ENCODE assay signal across 8 cellular contexts in the genomic region with DNA sequence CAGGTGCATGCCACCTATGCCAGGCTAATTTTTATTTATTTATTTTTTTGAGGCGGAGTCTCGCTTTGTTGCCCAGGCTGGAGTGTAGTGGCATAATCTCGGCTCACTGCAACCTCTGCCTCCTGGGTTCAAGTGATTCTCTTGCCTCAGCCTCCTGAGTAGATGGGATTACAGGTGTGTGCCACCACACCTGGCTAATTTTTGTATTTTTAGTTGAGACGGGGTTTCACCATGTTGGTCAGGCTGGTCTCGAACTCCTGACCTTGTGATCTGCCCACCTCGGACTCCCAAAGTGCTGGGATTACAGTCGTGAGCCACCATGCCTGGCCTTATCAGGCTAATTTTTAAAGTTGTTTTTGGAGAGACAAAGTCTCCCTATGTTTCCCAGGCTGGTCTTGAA.
DNase-seq lines count a peak whose midpoint lies in the region; ATAC-seq, FAIRE-seq and TF ChIP-seq lines count a peak whose summit lies in the region.
"Not testable (repeated sequence)": the region's sequence is repeated elsewhere in the genome, so short reads cannot be mapped to it uniquely, and the experiment has no call there.

No MANE protein-coding gene starts in this region.

- H3K27me3 ChIP-seq in PC-3 (ENCODE audit: low read length); Panc1 (ENCODE audit: control insufficient read depth, insufficient read depth, low read length); RWPE2 (ENCODE audit: insufficient read depth, poor library complexity, severe bottlenecking); GM12878 (replicated peaks in 1 of 2; ENCODE audit: control insufficient read depth in 2 of 2, insufficient read depth in 2 of 2, low read length in 1 of 2); foreskin keratinocyte: not testable (repeated sequence)

- H3K9me2 ChIP-seq in PC-3 (replicated peaks; ENCODE audit: low read length), result not testable (repeated sequence)

- H3K79me2 ChIP-seq in PC-3 (ENCODE audit: low read length); GM12878 (ENCODE audit: control insufficient read depth, insufficient read depth, low read length): not testable (repeated sequence)

- TF ChIP-seq CTCF in A549 (IDR thresholded peaks at IDR 0.05); HFFc6 (IDR thresholded peaks at IDR 0.05); PC-3 (conservative IDR thresholded peaks at IDR 0.05; ENCODE audit: low read depth, low read length); Panc1 (IDR thresholded peaks at IDR 0.05); RWPE2 (IDR thresholded peaks at IDR 0.05; ENCODE audit: poor library complexity, severe bottlenecking); GM12878 (IDR thresholded peaks at IDR 0.05 in 2 of 3, conservative IDR thresholded peaks at IDR 0.05 in 1 of 3; ENCODE audit: control insufficient read depth in 2 of 3, extremely low read depth in 1 of 3, insufficient read depth in 1 of 3, low read depth in 3 of 3, low read length in 3 of 3); foreskin keratinocyte (conservative IDR thresholded peaks at IDR 0.05): not testable (repeated sequence)

- H3K4me3 ChIP-seq in A549; PC-3 (ENCODE audit: low read length); Panc1 (ENCODE audit: low read depth in 2 of 2, low read length in 2 of 2); RWPE2 (ENCODE audit: severe bottlenecking); GM12878: not testable (repeated sequence)

- intact Hi-C loops in PC-3 (cut with micrococcal nuclease); Panc1 (cut with micrococcal nuclease; ENCODE audit: unreplicated experiment); GM12878 (cut with micrococcal nuclease; ENCODE audit: unreplicated experiment): not testable (repeated sequence)

- H3K27ac ChIP-seq in A549 (peak overlapping the region; percentile 89 to 90), PC-3 (ENCODE audit: low read length) (peak overlapping the region; percentile 89), Panc1 (ENCODE audit: low read length) (peak overlapping the region; percentile 100), RWPE2 (ENCODE audit: poor library complexity, severe bottlenecking) (peak overlapping the region; percentile 90), foreskin keratinocyte (peak overlapping the region; percentile 89)
- H3K27ac ChIP-seq in GM12878 (ENCODE audit: control insufficient read depth, insufficient read depth), result not testable (repeated sequence)

- H4K20me1 ChIP-seq in PC-3 (ENCODE audit: low read length); GM12878 (ENCODE audit: control insufficient read depth, insufficient read depth): not testable (repeated sequence)

- CTCF ChIA-PET in A549 (lab: Yijun Ruan, JAX); PC-3 (lab: Charles Lee); Panc1 (lab: Charles Lee); GM12878 (lab: Yijun Ruan, JAX): not testable (repeated sequence)

- TF ChIP-seq POLR2A in A549 (IDR thresholded peaks at IDR 0.05; ENCODE audit: low read length); GM12878 (IDR thresholded peaks at IDR 0.05; ENCODE audit: low read depth, low read length): not testable (repeated sequence)

- H2AFZ ChIP-seq in PC-3 (ENCODE audit: low read length); GM12878 (ENCODE audit: control insufficient read depth, low read depth, low read length): not testable (repeated sequence)

- H3K9me3 ChIP-seq in A549; PC-3 (ENCODE audit: low read length); Panc1 (ENCODE audit: control insufficient read depth, insufficient read depth, low read depth, low read length); RWPE2 (ENCODE audit: severe bottlenecking); GM12878 (replicated peaks; ENCODE audit: control insufficient read depth, insufficient read depth, low read length): not testable (repeated sequence)

- not testable (repeated sequence) for DNase-seq in A549 (ENCODE audit: low read depth in 1 of 2, low spot score in 1 of 2); HFFc6; PC-3; Panc1 (ENCODE audit: low read depth, low spot score); RWPE2 (ENCODE audit: low spot score); GM12878 (ENCODE audit: low read depth, low spot score); foreskin keratinocyte; stimulated activated effector memory CD8-positive, alpha-beta T cell treated with anti-CD3 and anti-CD28 coated beads, Interleukin-12 subunit alpha, Interleukin-12 subunit beta, amount 100 ng/mL, for 72 hours (ENCODE audit: low spot score in 2 of 2)

- not testable (repeated sequence) for H3K36me3 Mint-ChIP-seq in HFFc6 (ENCODE audit: low read depth); stimulated activated effector memory CD8-positive, alpha-beta T cell treated with anti-CD3 and anti-CD28 coated beads, Interleukin-12 subunit alpha, Interleukin-12 subunit beta, amount 100 ng/mL, for 72 hours

- H3K27ac Mint-ChIP-seq in HFFc6, result peak overlapping the region; percentile 91
- H3K27ac Mint-ChIP-seq in stimulated activated effector memory CD8-positive, alpha-beta T cell treated with anti-CD3 and anti-CD28 coated beads, Interleukin-12 subunit alpha, Interleukin-12 subunit beta, amount 100 ng/mL, for 72 hours, result peak overlapping the region; percentile 56

- H3K4me1 Mint-ChIP-seq in HFFc6 (ENCODE audit: low read depth), result peaks cover 47% of the 10 kb centered on the region
- not testable (repeated sequence) for H3K4me1 Mint-ChIP-seq in stimulated activated effector memory CD8-positive, alpha-beta T cell treated with anti-CD3 and anti-CD28 coated beads, Interleukin-12 subunit alpha, Interleukin-12 subunit beta, amount 100 ng/mL, for 72 hours

- H3K4me1 ChIP-seq in A549 (peaks cover 66% of the 10 kb centered on the region), PC-3 (ENCODE audit: insufficient read depth, low read length) (peaks cover 43% of the 10 kb centered on the region), Panc1 (ENCODE audit: control insufficient read depth, insufficient read depth, low read length) (peaks cover 58% of the 10 kb centered on the region), RWPE2 (ENCODE audit: insufficient read depth, poor library complexity, severe bottlenecking) (peaks cover 23% of the 10 kb centered on the region), foreskin keratinocyte (peaks cover 35% of the 10 kb centered on the region)
- not testable (repeated sequence) for H3K4me1 ChIP-seq in GM12878 (ENCODE audit: control insufficient read depth, insufficient read depth, low read length)

- FAIRE-seq in A549 (lab: Jason Lieb, UNC); GM12878 (lab: Jason Lieb, UNC): not testable (repeated sequence)

- WGBS in A549 (ENCODE audit: missing lambda C conversion rate), result 86% methylated on average over 7 of the region's 7 CpGs
- 96% methylated on average over 7 of the region's 7 CpGs for WGBS in GM12878 (ENCODE audit: insufficient coverage, insufficient replicate concordance, low lambda C conversion rate, missing lambda C conversion rate)

- not testable (repeated sequence) for BruUV-seq in PC-3 (replicated peaks; lab: Mats Ljungman, UMichigan); Panc1 (replicated peaks; lab: Mats Ljungman, UMichigan); GM12878 (replicated peaks; lab: Mats Ljungman, UMichigan)

- ATAC-seq in A549; PC-3; Panc1; RWPE2 (ENCODE audit: low read depth); GM12878; foreskin keratinocyte; stimulated activated effector memory CD8-positive, alpha-beta T cell treated with anti-CD3 and anti-CD28 coated beads, Interleukin-12 subunit alpha, Interleukin-12 subunit beta, amount 100 ng/mL, for 72 hours: not testable (repeated sequence)

- H3K27me3 Mint-ChIP-seq in HFFc6 (ENCODE audit: insufficient read depth), result not testable (repeated sequence)

- not testable (repeated sequence) for TF ChIP-seq RAD21 in A549 (conservative IDR thresholded peaks at IDR 0.05 in 1 of 2, IDR thresholded peaks at IDR 0.05 in 1 of 2); GM12878 (IDR thresholded peaks at IDR 0.05; ENCODE audit: insufficient read depth, low read depth, low read length)

- H3K9ac ChIP-seq in PC-3 (ENCODE audit: low read length); GM12878 (ENCODE audit: control insufficient read depth, insufficient read depth, low read length): not testable (repeated sequence)

- SMC1A ChIA-PET in GM12878 (lab: Charles Lee; ENCODE audit: uncharacterized antibody, unreplicated experiment), result not testable (repeated sequence)

- not testable (repeated sequence) for TF ChIP-seq EP300 in A549 (IDR thresholded peaks at IDR 0.05); GM12878 (IDR thresholded peaks at IDR 0.05; ENCODE audit: borderline replicate concordance in 1 of 2, control insufficient read depth in 1 of 2, low read depth in 2 of 2, low read length in 2 of 2)

- in situ Hi-C loops in Panc1 (cut with HindIII; ENCODE audit: low pct_unique_long_range_greater_than_20kb, low sequenced_read_pairs); GM12878 (cut with MboI): not testable (repeated sequence)

- H3K36me3 ChIP-seq in PC-3 (ENCODE audit: low read depth, low read length); Panc1 (ENCODE audit: control insufficient read depth, insufficient read depth, low read length); RWPE2 (ENCODE audit: low read depth); GM12878 (ENCODE audit: control insufficient read depth in 2 of 2, insufficient read depth in 2 of 2, low read length in 1 of 2): not testable (repeated sequence)

- peaks cover 11% of the 10 kb centered on the region for H3F3A ChIP-seq in PC-3 (ENCODE audit: low read length, unreplicated experiment)

- not testable (repeated sequence) for H3K4me3 Mint-ChIP-seq in HFFc6; stimulated activated effector memory CD8-positive, alpha-beta T cell treated with anti-CD3 and anti-CD28 coated beads, Interleukin-12 subunit alpha, Interleukin-12 subunit beta, amount 100 ng/mL, for 72 hours

- not testable (repeated sequence) for H3K9me3 Mint-ChIP-seq in HFFc6; stimulated activated effector memory CD8-positive, alpha-beta T cell treated with anti-CD3 and anti-CD28 coated beads, Interleukin-12 subunit alpha, Interleukin-12 subunit beta, amount 100 ng/mL, for 72 hours

- RAD21 ChIA-PET in GM12878 (lab: Charles Lee; ENCODE audit: unreplicated experiment), result not testable (repeated sequence)

- peak overlapping the region; percentile 69; the same call in 2 of the 3 replicates for H3K4me2 ChIP-seq in A549
- not testable (repeated sequence) for H3K4me2 ChIP-seq in PC-3 (ENCODE audit: low read length); GM12878 (ENCODE audit: control insufficient read depth, insufficient read depth)

- POLR2A ChIA-PET in A549 (lab: Yijun Ruan, JAX); PC-3 (lab: Charles Lee; ENCODE audit: unreplicated experiment); Panc1 (lab: Charles Lee); GM12878 (lab: Charles Lee): not testable (repeated sequence)
